In genomic region chr13:30576528-30576927, GRCh38 we compare ENCODE assay signal across 8 cellular contexts. TPM values are rescaled to one million over a fixed set of nuclear protein-coding genes. Genes with fewer than 3 reads are reported as not detected.
DNase-seq lines count a peak whose midpoint lies in the region; ATAC-seq lines count a peak whose summit lies in the region.

No MANE protein-coding gene starts in this region.

- ATAC-seq in HG02588 (IDR thresholded peaks at IDR 0.05; ENCODE audit: unreplicated experiment), result no peak
- no peak for ATAC-seq in GM21723 (IDR thresholded peaks at IDR 0.05; ENCODE audit: unreplicated experiment)

- DNase-seq in M059J (ENCODE audit: low read depth), result peak; percentile 84
- peak; percentile 23 for DNase-seq in activated CD4-positive, alpha-beta T cell treated with anti-CD3 and anti-CD28 coated beads for 1 hour
- peak; percentile 5 for DNase-seq in dermis blood vessel endothelial cell
- peak; percentile 37 for DNase-seq in stimulated activated CD4-positive, alpha-beta T cell treated with anti-CD3 and anti-CD28 coated beads, Interleukin-4, amount 100 ng/mL, for 24 hours
- no peak for DNase-seq in GM19238 (ENCODE audit: insufficient read length, low spot score)
- DNase-seq in SHP77 treated with DMSO at 0.1 percent for 48 hours (lab: John Stamatoyannopoulos, UW), result no peak

RNA-seq across cellular contexts. Expression of gene USPL1, which starts 41.2 kb away (rescaled TPM):
- total RNA-seq in M059J (2014; rRNA removed; shearing (Covaris generic)), result 14.2 and 19.5 TPM in 2 replicates
- 20.0 and 26.4 TPM in 2 replicates for total RNA-seq in dermis blood vessel endothelial cell

Comparison
In these comparisons a context has a peak if more than half of its experiments do, and no peak if none do; other contexts are left out.
1. DNase-seq: peak in M059J (single experiment), activated CD4-positive, alpha-beta T cell treated with anti-CD3 and anti-CD28 coated beads for 1 hour (single experiment), dermis blood vessel endothelial cell (single experiment) and stimulated activated CD4-positive, alpha-beta T cell treated with anti-CD3 and anti-CD28 coated beads, Interleukin-4, amount 100 ng/mL, for 24 hours (single experiment); none in GM19238 (single experiment) and SHP77 treated with DMSO at 0.1 percent for 48 hours (single experiment).